In genomic region chr2:11610624-11611242, GRCh38 we compare ENCODE assay signal across 29 cellular contexts. TPM values are rescaled to one million over a fixed set of nuclear protein-coding genes. Genes with fewer than 3 reads are reported as not detected.
"Had no signal": no experiment of that assay in that cellular context is flagged by ENCODE, and none has a peak within 500 bp of the region (broad histone marks: within the 10 kb centered on the region; RNA-seq: fewer than 3 reads in every experiment).

No MANE protein-coding gene starts in this region.

- H3K4me2 ChIP-seq: smooth muscle cell had no signal

- DNase-seq: effector CD4-positive, alpha-beta T cell; foreskin fibroblast; gastrocnemius medialis; head of caudate nucleus; mammary epithelial cell; natural killer cell; pancreas; right lobe of liver; stimulated activated CD4-positive, alpha-beta T cell treated with anti-CD3 and anti-CD28 coated beads, Interleukin-12 subunit alpha, Interleukin-12 subunit beta, amount 100 ng/mL, for 4 hours; stimulated activated CD4-positive, alpha-beta T cell treated with anti-CD3 and anti-CD28 coated beads, Interleukin-1b, Interleukin-23, amount 100 ng/mL, for 48 hours; stimulated activated CD4-positive, alpha-beta T cell treated with anti-CD3 and anti-CD28 coated beads, Interleukin-4, amount 100 ng/mL, for 1 hour; stimulated activated CD8-positive, alpha-beta memory T cell treated with anti-CD3 and anti-CD28 coated beads, Interleukin-4, amount 100 ng/mL, for 48 hours; stimulated activated naive CD4-positive, alpha-beta T cell treated with Interleukin-2 at 50 U/mL for 16 hours had no signal

- H3K9me3 Mint-ChIP-seq: natural killer cell had no signal

- H3K4me1 ChIP-seq: gastrocnemius medialis, pancreas, right lobe of liver, tibial nerve had no signal

- H3K27ac ChIP-seq: gastrocnemius medialis, neutrophil, pancreas, right lobe of liver, thoracic aorta, tibial nerve had no signal

- H3K36me3 Mint-ChIP-seq: natural killer cell had no signal

- H3K36me3 ChIP-seq: gastrocnemius medialis, neutrophil, pancreas, right lobe of liver, thoracic aorta had no signal

- H3K4me3 ChIP-seq: dorsolateral prefrontal cortex, gastrocnemius medialis, pancreas, right lobe of liver, smooth muscle cell, thoracic aorta, tibial nerve had no signal

- H3K9me3 ChIP-seq: gastrocnemius medialis, neutrophil, pancreas, right lobe of liver, thoracic aorta, tibial nerve had no signal

- FAIRE-seq: colon, keratinocyte, pancreas had no signal

- H3K4me3 Mint-ChIP-seq: natural killer cell had no signal

- ATAC-seq: gastrocnemius medialis, left lobe of liver, natural killer cell, pancreas had no signal

- H3K4me1 Mint-ChIP-seq: natural killer cell had no signal

- H3K27me3 ChIP-seq: dorsolateral prefrontal cortex, gastrocnemius medialis, pancreas, right lobe of liver, tibial nerve had no signal

- H3K27me3 Mint-ChIP-seq: progenitor cell of endocrine pancreas had no signal

- H3K27ac Mint-ChIP-seq: natural killer cell, progenitor cell of endocrine pancreas had no signal

RNA-seq across cellular contexts. Expression of gene NTSR2, which starts 59.3 kb away (rescaled TPM):
- total RNA-seq: glomerular endothelial cell, left lobe of liver, lower leg skin, mammary epithelial cell, mesenteric fat pad, myocyte, natural killer cell, pancreas, progenitor cell of endocrine pancreas, right lobe of liver, smooth muscle cell, thoracic aorta, urinary bladder had no signal
- polyA plus RNA-seq: esophagus, keratinocyte, mammary epithelial cell, neural cell, pancreas, smooth muscle cell had no signal
